ENCODE assay signal across 1 cellular context in the genomic region with DNA sequence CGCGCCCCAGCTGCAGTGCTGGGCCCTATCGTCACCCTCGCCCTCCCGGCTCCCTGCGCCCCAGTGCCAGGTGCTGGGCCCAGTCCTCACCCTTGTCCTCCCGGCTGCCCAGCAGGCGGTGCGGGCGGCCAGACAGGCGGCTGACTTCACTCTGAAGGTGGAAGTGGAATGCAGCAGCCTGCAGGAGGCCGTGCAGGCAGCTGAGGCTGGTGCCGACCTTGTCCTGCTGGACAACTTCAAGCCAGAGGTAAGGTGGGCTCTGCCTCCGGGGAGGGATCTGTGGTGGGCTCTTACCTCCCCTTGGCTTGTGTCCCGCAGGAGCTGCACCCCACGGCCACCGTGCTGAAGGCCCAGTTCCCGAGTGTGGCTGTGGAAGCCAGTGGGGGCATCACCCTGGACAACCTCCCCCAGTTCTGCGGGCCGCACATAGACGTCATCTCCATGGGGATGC.
TF ChIP-seq lines count a peak whose summit lies in the region.

No MANE protein-coding gene starts in this region.

TF ChIP-seq in K562, 482 proteins besides CTCF, POLR2A, EP300 and RAD21:
- TF ChIP-seq, protein P1, sequence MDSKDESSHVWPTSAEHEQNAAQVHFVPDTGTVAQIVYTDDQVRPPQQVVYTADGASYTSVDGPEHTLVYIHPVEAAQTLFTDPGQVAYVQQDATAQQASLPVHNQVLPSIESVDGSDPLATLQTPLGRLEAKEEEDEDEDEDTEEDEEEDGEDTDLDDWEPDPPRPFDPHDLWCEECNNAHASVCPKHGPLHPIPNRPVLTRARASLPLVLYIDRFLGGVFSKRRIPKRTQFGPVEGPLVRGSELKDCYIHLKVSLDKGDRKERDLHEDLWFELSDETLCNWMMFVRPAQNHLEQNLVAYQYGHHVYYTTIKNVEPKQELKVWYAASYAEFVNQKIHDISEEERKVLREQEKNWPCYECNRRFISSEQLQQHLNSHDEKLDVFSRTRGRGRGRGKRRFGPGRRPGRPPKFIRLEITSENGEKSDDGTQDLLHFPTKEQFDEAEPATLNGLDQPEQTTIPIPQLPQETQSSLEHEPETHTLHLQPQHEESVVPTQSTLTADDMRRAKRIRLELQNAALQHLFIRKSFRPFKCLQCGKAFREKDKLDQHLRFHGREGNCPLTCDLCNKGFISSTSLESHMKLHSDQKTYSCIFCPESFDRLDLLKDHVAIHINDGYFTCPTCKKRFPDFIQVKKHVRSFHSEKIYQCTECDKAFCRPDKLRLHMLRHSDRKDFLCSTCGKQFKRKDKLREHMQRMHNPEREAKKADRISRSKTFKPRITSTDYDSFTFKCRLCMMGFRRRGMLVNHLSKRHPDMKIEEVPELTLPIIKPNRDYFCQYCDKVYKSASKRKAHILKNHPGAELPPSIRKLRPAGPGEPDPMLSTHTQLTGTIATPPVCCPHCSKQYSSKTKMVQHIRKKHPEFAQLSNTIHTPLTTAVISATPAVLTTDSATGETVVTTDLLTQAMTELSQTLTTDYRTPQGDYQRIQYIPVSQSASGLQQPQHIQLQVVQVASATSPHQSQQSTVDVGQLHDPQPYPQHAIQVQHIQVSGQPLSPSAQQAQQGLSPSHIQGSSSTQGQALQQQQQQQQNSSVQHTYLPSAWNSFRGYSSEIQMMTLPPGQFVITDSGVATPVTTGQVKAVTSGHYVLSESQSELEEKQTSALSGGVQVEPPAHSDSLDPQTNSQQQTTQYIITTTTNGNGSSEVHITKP (IDR thresholded peaks at IDR 0.05; ENCODE audit: partially characterized antibody) = no peak
- TF ChIP-seq, protein P2, sequence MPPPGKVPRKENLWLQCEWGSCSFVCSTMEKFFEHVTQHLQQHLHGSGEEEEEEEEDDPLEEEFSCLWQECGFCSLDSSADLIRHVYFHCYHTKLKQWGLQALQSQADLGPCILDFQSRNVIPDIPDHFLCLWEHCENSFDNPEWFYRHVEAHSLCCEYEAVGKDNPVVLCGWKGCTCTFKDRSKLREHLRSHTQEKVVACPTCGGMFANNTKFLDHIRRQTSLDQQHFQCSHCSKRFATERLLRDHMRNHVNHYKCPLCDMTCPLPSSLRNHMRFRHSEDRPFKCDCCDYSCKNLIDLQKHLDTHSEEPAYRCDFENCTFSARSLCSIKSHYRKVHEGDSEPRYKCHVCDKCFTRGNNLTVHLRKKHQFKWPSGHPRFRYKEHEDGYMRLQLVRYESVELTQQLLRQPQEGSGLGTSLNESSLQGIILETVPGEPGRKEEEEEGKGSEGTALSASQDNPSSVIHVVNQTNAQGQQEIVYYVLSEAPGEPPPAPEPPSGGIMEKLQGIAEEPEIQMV (tag; conservative IDR thresholded peaks at IDR 0.05; ENCODE audit: low read depth) = no peak
- TF ChIP-seq, protein P3, sequence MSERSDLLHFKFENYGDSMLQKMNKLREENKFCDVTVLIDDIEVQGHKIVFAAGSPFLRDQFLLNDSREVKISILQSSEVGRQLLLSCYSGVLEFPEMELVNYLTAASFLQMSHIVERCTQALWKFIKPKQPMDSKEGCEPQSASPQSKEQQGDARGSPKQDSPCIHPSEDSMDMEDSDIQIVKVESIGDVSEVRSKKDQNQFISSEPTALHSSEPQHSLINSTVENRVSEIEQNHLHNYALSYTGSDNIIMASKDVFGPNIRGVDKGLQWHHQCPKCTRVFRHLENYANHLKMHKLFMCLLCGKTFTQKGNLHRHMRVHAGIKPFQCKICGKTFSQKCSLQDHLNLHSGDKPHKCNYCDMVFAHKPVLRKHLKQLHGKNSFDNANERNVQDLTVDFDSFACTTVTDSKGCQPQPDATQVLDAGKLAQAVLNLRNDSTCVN (CRISPR knock-in tag; IDR thresholded peaks at IDR 0.05) = no peak
- peak; percentile 73 for TF ChIP-seq POLR2G (IDR thresholded peaks at IDR 0.05; ENCODE audit: low read depth, low read length)
- TF ChIP-seq, protein P4, sequence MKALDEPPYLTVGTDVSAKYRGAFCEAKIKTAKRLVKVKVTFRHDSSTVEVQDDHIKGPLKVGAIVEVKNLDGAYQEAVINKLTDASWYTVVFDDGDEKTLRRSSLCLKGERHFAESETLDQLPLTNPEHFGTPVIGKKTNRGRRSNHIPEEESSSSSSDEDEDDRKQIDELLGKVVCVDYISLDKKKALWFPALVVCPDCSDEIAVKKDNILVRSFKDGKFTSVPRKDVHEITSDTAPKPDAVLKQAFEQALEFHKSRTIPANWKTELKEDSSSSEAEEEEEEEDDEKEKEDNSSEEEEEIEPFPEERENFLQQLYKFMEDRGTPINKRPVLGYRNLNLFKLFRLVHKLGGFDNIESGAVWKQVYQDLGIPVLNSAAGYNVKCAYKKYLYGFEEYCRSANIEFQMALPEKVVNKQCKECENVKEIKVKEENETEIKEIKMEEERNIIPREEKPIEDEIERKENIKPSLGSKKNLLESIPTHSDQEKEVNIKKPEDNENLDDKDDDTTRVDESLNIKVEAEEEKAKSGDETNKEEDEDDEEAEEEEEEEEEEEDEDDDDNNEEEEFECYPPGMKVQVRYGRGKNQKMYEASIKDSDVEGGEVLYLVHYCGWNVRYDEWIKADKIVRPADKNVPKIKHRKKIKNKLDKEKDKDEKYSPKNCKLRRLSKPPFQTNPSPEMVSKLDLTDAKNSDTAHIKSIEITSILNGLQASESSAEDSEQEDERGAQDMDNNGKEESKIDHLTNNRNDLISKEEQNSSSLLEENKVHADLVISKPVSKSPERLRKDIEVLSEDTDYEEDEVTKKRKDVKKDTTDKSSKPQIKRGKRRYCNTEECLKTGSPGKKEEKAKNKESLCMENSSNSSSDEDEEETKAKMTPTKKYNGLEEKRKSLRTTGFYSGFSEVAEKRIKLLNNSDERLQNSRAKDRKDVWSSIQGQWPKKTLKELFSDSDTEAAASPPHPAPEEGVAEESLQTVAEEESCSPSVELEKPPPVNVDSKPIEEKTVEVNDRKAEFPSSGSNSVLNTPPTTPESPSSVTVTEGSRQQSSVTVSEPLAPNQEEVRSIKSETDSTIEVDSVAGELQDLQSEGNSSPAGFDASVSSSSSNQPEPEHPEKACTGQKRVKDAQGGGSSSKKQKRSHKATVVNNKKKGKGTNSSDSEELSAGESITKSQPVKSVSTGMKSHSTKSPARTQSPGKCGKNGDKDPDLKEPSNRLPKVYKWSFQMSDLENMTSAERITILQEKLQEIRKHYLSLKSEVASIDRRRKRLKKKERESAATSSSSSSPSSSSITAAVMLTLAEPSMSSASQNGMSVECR (CRISPR knock-in tag; IDR thresholded peaks at IDR 0.05) = no peak
- 0 out of 2 replicates have a peak, but pooled peaks have one; percentile 36 for TF ChIP-seq RBM14 (IDR thresholded peaks at IDR 0.05; ENCODE audit: borderline replicate concordance, insufficient read depth, low read depth, low read length)
- peak; percentile 84 for TF ChIP-seq RBM22 (IDR thresholded peaks at IDR 0.05; ENCODE audit: low read depth, low read length, poor library complexity, severe bottlenecking)
- TF ChIP-seq FOXJ3 (CRISPR knock-in tag; IDR thresholded peaks at IDR 0.05) = no peak
- TF ChIP-seq, protein P5, sequence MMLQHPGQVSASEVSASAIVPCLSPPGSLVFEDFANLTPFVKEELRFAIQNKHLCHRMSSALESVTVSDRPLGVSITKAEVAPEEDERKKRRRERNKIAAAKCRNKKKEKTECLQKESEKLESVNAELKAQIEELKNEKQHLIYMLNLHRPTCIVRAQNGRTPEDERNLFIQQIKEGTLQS (IDR thresholded peaks at IDR 0.05) = no peak
- TF ChIP-seq, protein P5 (CRISPR knock-in tag; conservative IDR thresholded peaks at IDR 0.05) = no peak
- TF ChIP-seq, protein P6, sequence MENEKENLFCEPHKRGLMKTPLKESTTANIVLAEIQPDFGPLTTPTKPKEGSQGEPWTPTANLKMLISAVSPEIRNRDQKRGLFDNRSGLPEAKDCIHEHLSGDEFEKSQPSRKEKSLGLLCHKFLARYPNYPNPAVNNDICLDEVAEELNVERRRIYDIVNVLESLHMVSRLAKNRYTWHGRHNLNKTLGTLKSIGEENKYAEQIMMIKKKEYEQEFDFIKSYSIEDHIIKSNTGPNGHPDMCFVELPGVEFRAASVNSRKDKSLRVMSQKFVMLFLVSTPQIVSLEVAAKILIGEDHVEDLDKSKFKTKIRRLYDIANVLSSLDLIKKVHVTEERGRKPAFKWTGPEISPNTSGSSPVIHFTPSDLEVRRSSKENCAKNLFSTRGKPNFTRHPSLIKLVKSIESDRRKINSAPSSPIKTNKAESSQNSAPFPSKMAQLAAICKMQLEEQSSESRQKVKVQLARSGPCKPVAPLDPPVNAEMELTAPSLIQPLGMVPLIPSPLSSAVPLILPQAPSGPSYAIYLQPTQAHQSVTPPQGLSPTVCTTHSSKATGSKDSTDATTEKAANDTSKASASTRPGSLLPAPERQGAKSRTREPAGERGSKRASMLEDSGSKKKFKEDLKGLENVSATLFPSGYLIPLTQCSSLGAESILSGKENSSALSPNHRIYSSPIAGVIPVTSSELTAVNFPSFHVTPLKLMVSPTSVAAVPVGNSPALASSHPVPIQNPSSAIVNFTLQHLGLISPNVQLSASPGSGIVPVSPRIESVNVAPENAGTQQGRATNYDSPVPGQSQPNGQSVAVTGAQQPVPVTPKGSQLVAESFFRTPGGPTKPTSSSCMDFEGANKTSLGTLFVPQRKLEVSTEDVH (IDR thresholded peaks at IDR 0.05; ENCODE audit: low read depth, partially characterized antibody) = no peak
- TF ChIP-seq, protein P7, sequence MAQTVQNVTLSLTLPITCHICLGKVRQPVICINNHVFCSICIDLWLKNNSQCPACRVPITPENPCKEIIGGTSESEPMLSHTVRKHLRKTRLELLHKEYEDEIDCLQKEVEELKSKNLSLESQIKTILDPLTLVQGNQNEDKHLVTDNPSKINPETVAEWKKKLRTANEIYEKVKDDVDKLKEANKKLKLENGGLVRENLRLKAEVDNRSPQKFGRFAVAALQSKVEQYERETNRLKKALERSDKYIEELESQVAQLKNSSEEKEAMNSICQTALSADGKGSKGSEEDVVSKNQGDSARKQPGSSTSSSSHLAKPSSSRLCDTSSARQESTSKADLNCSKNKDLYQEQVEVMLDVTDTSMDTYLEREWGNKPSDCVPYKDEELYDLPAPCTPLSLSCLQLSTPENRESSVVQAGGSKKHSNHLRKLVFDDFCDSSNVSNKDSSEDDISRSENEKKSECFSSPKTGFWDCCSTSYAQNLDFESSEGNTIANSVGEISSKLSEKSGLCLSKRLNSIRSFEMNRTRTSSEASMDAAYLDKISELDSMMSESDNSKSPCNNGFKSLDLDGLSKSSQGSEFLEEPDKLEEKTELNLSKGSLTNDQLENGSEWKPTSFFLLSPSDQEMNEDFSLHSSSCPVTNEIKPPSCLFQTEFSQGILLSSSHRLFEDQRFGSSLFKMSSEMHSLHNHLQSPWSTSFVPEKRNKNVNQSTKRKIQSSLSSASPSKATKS (CRISPR knock-in tag; IDR thresholded peaks at IDR 0.05) = no peak
- no peak for TF ChIP-seq ETV5 (CRISPR knock-in tag; IDR thresholded peaks at IDR 0.05; ENCODE audit: low read depth)
- TF ChIP-seq HMGN3 (IDR thresholded peaks at IDR 0.05; ENCODE audit: borderline replicate concordance, extremely low read depth, insufficient read length, low read depth, low read length) = no peak
- peak; percentile 55 for TF ChIP-seq RBFOX2 (IDR thresholded peaks at IDR 0.05; ENCODE audit: low read depth, low read length)
